Comparison of ENCODE assay signal across 21 cellular contexts in the genomic region with DNA sequence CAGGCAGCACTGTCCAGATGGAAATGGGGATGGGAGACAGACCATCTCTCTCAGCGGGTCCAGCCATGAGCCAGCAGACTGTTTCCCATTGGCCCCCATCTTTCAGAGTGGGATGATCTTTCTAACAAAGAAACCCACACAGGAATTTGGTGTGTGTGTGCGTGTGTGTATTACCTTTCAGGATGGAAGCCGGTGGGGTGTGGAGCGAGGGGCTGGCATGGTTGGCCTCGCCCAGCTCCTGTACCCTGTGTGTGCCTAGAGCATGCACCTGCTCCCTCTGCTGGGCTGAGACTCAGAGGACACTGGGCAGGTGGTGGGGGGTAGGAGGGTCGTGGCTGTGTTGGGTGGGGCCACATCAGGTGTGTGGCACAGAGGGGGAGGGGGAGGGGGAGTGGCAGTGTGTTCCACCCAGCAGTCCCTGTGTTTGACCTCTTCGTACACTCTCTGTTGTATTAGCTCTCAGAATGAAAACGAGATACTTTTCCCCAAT.
"Had no signal": no experiment of that assay in that cellular context is flagged by ENCODE, and none has a peak within 500 bp of the region (broad histone marks: within the 10 kb centered on the region; RNA-seq: fewer than 3 reads in every experiment).

No MANE protein-coding gene starts in this region.

- H3K9me3 ChIP-seq: heart right ventricle, lower lobe of right lung, mucosa of descending colon, tibial artery had no signal

- H3K27ac ChIP-seq: coronary artery, heart right ventricle, lower lobe of right lung, tibial artery had no signal

- ATAC-seq: activated CD4-positive, alpha-beta T cell treated with anti-CD3 and anti-CD28 coated beads for 36 hours; activated T-cell treated with anti-CD3 and anti-CD28 coated beads, Interleukin-2, amount 50 U/mL, for 4 hours; heart right ventricle; lower lobe of right lung; mucosa of descending colon; stimulated activated naive CD8-positive, alpha-beta T cell treated with anti-CD3 and anti-CD28 coated beads, Interleukin-15, amount 100 ng/mL, for 72 hours had no signal

- DNase-seq: activated B cell treated with CpG ODN at 0.5 μM for 24 hours; activated CD4-positive, alpha-beta T cell treated with anti-CD3 and anti-CD28 coated beads for 36 hours; activated CD4-positive, alpha-beta T cell treated with anti-CD3 and anti-CD28 coated beads, Interleukin-2, amount 50 U/mL, for 48 hours; activated CD8-positive, alpha-beta memory T cell treated with anti-CD3 and anti-CD28 coated beads, Interleukin-2, amount 50 U/mL, for 48 hours; activated naive CD4-positive, alpha-beta T cell treated with anti-CD3 and anti-CD28 coated beads for 36 hours; activated naive CD8-positive, alpha-beta T cell treated with anti-CD3 and anti-CD28 coated beads, Interleukin-2, amount 10 ng/mL, durations not matched to agents 7 days and 5 days; activated T-cell treated with anti-CD3 and anti-CD28 coated beads, Interleukin-2, amount 50 U/mL, for 4 hours; amniotic stem cell; cerebellar nuclear complex; heart right ventricle; lower lobe of right lung; mesendoderm; mucosa of descending colon; nephron progenitor cell; occipital lobe; stimulated activated CD4-positive, alpha-beta T cell treated with anti-CD3 and anti-CD28 coated beads, Interleukin-1b, Interleukin-23, amount 100 ng/mL, for 48 hours; stimulated activated naive CD8-positive, alpha-beta T cell treated with anti-CD3 and anti-CD28 coated beads, Interleukin-15, amount 100 ng/mL, for 72 hours; T1000; tibial artery had no signal

- H3K4me3 ChIP-seq: coronary artery, heart right ventricle, lower lobe of right lung, mucosa of descending colon, tibial artery had no signal

- H3K27me3 ChIP-seq: heart right ventricle, tibial artery had no signal

- FAIRE-seq: keratinocyte had no signal
